Comparison of ENCODE assay signal across 1 cellular context in genomic region chr1:47225430-47226100, GRCh38.
TF ChIP-seq lines count a peak whose summit lies in the region.

No MANE protein-coding gene starts in this region.

TF ChIP-seq in HepG2, 621 proteins besides CTCF, POLR2A, EP300 and RAD21:
- peak; percentile 21; the same call in 1 of the 2 replicates for TF ChIP-seq HOXA3 (CRISPR knock-in tag; IDR thresholded peaks at IDR 0.05)
- TF ChIP-seq GATA4 (IDR thresholded peaks at IDR 0.05; ENCODE audit: borderline replicate concordance, low read depth): no peak
- TF ChIP-seq ZNF563 (CRISPR knock-in tag; IDR thresholded peaks at IDR 0.05): no peak
- TF ChIP-seq ZNF784 (CRISPR knock-in tag; IDR thresholded peaks at IDR 0.05; ENCODE audit: borderline replicate concordance): 0 out of 2 replicates have a peak, but pooled peaks have one; percentile 36
- TF ChIP-seq NR2F1 (CRISPR knock-in tag; IDR thresholded peaks at IDR 0.05): no peak
- no peak for TF ChIP-seq ZNF510 (CRISPR knock-in tag; IDR thresholded peaks at IDR 0.05; ENCODE audit: low read depth)
- TF ChIP-seq ZNF430 (CRISPR knock-in tag; IDR thresholded peaks at IDR 0.05): no peak
- no peak for TF ChIP-seq ZNF558 (CRISPR knock-in tag; IDR thresholded peaks at IDR 0.05; ENCODE audit: borderline replicate concordance)
- no peak for TF ChIP-seq PITX1 (CRISPR knock-in tag; IDR thresholded peaks at IDR 0.05)
- peak; percentile 79; the same call in 1 of the 2 replicates for TF ChIP-seq ZNF777 (CRISPR knock-in tag; IDR thresholded peaks at IDR 0.05)
- TF ChIP-seq SMARCC2 (IDR thresholded peaks at IDR 0.05): no peak
- TF ChIP-seq SNAPC2 (CRISPR knock-in tag; IDR thresholded peaks at IDR 0.05): no peak
- 0 out of 2 replicates have a peak, but pooled peaks have one; percentile 40 for TF ChIP-seq ZNF263 (CRISPR knock-in tag; IDR thresholded peaks at IDR 0.05)
- TF ChIP-seq CBX5 (CRISPR knock-in tag; IDR thresholded peaks at IDR 0.05; ENCODE audit: borderline replicate concordance): no peak
- 0 out of 2 replicates have a peak, but pooled peaks have one; percentile 33 for TF ChIP-seq RNF2 (conservative IDR thresholded peaks at IDR 0.05; ENCODE audit: low read depth)
- peak; percentile 27; the same call in 1 of the 2 replicates for TF ChIP-seq ZFY (CRISPR knock-in tag; IDR thresholded peaks at IDR 0.05)
- TF ChIP-seq PATZ1 (CRISPR knock-in tag; IDR thresholded peaks at IDR 0.05): peak; percentile 51; the same call in 1 of the 2 replicates
- no peak for TF ChIP-seq ZNF740 (CRISPR knock-in tag; IDR thresholded peaks at IDR 0.05)
- no peak for TF ChIP-seq ZNF256 (CRISPR knock-in tag; conservative IDR thresholded peaks at IDR 0.05)
- no peak for TF ChIP-seq HNRNPUL1 (IDR thresholded peaks at IDR 0.05; ENCODE audit: low read depth, low read length)
- no peak for TF ChIP-seq ZNF768 (CRISPR knock-in tag; IDR thresholded peaks at IDR 0.05)
- TF ChIP-seq GPN1 (CRISPR knock-in tag; IDR thresholded peaks at IDR 0.05; ENCODE audit: borderline replicate concordance): no peak
- TF ChIP-seq ZSCAN5A (CRISPR knock-in tag; IDR thresholded peaks at IDR 0.05; ENCODE audit: borderline replicate concordance): no peak
- no peak for TF ChIP-seq ZBTB7A (CRISPR knock-in tag; IDR thresholded peaks at IDR 0.05)
- no peak for TF ChIP-seq KDM3A (CRISPR knock-in tag; IDR thresholded peaks at IDR 0.05; ENCODE audit: low read depth)
- TF ChIP-seq ZNF687 (CRISPR knock-in tag; IDR thresholded peaks at IDR 0.05): peak; percentile 62
- 0 out of 2 replicates have a peak, but pooled peaks have one; percentile 4 for TF ChIP-seq PHF8 (CRISPR knock-in tag; IDR thresholded peaks at IDR 0.05)
- TF ChIP-seq ZNF609 (CRISPR knock-in tag; IDR thresholded peaks at IDR 0.05; ENCODE audit: borderline replicate concordance): no peak
